In the genomic region with DNA sequence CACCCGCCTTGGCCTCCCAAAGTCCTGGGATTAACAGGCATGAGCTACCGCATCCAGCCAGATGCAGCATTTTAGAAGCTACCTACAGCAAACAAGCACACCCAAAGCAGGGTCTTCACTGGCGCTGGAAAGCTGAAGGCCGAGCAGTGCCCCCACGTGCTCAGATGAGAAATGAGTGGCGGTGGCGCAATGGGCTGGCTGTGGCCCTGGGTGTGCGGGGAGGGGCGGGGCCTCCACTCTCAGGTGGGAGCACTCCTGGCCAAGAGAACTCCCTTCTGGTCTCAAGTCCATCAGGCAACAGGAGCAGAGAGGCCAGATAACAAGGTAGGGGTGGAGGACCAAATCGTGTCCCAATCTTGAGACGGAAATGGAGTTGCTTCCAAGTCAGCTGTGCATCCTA, we compare ENCODE assay signal across 1 cellular context.
TF ChIP-seq lines count a peak whose summit lies in the region.

No MANE protein-coding gene starts in this region.

TF ChIP-seq in GM23338, 12 proteins besides CTCF, POLR2A, EP300 and RAD21 (continued from another document):
- TF ChIP-seq, protein P1, sequence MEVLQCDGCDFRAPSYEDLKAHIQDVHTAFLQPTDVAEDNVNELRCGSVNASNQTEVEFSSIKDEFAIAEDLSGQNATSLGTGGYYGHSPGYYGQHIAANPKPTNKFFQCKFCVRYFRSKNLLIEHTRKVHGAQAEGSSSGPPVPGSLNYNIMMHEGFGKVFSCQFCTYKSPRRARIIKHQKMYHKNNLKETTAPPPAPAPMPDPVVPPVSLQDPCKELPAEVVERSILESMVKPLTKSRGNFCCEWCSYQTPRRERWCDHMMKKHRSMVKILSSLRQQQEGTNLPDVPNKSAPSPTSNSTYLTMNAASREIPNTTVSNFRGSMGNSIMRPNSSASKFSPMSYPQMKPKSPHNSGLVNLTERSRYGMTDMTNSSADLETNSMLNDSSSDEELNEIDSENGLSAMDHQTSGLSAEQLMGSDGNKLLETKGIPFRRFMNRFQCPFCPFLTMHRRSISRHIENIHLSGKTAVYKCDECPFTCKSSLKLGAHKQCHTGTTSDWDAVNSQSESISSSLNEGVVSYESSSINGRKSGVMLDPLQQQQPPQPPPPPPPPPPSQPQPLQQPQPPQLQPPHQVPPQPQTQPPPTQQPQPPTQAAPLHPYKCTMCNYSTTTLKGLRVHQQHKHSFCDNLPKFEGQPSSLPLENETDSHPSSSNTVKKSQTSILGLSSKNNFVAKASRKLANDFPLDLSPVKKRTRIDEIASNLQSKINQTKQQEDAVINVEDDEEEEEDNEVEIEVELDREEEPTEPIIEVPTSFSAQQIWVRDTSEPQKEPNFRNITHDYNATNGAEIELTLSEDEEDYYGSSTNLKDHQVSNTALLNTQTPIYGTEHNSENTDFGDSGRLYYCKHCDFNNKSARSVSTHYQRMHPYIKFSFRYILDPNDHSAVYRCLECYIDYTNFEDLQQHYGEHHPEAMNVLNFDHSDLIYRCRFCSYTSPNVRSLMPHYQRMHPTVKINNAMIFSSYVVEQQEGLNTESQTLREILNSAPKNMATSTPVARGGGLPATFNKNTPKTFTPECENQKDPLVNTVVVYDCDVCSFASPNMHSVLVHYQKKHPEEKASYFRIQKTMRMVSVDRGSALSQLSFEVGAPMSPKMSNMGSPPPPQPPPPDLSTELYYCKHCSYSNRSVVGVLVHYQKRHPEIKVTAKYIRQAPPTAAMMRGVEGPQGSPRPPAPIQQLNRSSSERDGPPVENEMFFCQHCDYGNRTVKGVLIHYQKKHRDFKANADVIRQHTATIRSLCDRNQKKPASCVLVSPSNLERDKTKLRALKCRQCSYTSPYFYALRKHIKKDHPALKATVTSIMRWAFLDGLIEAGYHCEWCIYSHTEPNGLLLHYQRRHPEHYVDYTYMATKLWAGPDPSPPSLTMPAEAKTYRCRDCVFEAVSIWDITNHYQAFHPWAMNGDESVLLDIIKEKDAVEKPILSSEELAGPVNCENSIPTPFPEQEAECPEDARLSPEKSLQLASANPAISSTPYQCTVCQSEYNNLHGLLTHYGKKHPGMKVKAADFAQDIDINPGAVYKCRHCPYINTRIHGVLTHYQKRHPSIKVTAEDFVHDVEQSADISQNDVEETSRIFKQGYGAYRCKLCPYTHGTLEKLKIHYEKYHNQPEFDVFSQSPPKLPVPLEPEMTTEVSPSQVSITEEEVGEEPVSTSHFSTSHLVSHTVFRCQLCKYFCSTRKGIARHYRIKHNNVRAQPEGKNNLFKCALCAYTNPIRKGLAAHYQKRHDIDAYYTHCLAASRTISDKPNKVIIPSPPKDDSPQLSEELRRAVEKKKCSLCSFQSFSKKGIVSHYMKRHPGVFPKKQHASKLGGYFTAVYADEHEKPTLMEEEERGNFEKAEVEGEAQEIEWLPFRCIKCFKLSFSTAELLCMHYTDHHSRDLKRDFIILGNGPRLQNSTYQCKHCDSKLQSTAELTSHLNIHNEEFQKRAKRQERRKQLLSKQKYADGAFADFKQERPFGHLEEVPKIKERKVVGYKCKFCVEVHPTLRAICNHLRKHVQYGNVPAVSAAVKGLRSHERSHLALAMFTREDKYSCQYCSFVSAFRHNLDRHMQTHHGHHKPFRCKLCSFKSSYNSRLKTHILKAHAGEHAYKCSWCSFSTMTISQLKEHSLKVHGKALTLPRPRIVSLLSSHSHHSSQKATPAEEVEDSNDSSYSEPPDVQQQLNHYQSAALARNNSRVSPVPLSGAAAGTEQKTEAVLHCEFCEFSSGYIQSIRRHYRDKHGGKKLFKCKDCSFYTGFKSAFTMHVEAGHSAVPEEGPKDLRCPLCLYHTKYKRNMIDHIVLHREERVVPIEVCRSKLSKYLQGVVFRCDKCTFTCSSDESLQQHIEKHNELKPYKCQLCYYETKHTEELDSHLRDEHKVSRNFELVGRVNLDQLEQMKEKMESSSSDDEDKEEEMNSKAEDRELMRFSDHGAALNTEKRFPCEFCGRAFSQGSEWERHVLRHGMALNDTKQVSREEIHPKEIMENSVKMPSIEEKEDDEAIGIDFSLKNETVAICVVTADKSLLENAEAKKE (CRISPR knock-in tag; IDR thresholded peaks at IDR 0.05) = no peak
- TF ChIP-seq POLR2AphosphoS5 (IDR thresholded peaks at IDR 0.05; ENCODE audit: low read depth) = no peak
- TF ChIP-seq, protein P2, sequence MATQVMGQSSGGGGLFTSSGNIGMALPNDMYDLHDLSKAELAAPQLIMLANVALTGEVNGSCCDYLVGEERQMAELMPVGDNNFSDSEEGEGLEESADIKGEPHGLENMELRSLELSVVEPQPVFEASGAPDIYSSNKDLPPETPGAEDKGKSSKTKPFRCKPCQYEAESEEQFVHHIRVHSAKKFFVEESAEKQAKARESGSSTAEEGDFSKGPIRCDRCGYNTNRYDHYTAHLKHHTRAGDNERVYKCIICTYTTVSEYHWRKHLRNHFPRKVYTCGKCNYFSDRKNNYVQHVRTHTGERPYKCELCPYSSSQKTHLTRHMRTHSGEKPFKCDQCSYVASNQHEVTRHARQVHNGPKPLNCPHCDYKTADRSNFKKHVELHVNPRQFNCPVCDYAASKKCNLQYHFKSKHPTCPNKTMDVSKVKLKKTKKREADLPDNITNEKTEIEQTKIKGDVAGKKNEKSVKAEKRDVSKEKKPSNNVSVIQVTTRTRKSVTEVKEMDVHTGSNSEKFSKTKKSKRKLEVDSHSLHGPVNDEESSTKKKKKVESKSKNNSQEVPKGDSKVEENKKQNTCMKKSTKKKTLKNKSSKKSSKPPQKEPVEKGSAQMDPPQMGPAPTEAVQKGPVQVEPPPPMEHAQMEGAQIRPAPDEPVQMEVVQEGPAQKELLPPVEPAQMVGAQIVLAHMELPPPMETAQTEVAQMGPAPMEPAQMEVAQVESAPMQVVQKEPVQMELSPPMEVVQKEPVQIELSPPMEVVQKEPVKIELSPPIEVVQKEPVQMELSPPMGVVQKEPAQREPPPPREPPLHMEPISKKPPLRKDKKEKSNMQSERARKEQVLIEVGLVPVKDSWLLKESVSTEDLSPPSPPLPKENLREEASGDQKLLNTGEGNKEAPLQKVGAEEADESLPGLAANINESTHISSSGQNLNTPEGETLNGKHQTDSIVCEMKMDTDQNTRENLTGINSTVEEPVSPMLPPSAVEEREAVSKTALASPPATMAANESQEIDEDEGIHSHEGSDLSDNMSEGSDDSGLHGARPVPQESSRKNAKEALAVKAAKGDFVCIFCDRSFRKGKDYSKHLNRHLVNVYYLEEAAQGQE (IDR thresholded peaks at IDR 0.05; ENCODE audit: unreplicated experiment) = no peak
- TF ChIP-seq EZH2 (IDR thresholded peaks at IDR 0.05; ENCODE audit: low read depth, unreplicated experiment) = no peak
- no peak for TF ChIP-seq JUNB (IDR thresholded peaks at IDR 0.05; ENCODE audit: unreplicated experiment)
- no peak for TF ChIP-seq ZNF114 (CRISPR knock-in tag; IDR thresholded peaks at IDR 0.05)
- TF ChIP-seq, protein P3, sequence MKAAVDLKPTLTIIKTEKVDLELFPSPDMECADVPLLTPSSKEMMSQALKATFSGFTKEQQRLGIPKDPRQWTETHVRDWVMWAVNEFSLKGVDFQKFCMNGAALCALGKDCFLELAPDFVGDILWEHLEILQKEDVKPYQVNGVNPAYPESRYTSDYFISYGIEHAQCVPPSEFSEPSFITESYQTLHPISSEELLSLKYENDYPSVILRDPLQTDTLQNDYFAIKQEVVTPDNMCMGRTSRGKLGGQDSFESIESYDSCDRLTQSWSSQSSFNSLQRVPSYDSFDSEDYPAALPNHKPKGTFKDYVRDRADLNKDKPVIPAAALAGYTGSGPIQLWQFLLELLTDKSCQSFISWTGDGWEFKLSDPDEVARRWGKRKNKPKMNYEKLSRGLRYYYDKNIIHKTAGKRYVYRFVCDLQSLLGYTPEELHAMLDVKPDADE (IDR thresholded peaks at IDR 0.05) = no peak
- TF ChIP-seq CREB1 (CRISPR knock-in tag; IDR thresholded peaks at IDR 0.05; ENCODE audit: low read depth) = no peak
- TF ChIP-seq EZH2phosphoT487 (IDR thresholded peaks at IDR 0.05; ENCODE audit: unreplicated experiment) = no peak
